In the genomic region with DNA sequence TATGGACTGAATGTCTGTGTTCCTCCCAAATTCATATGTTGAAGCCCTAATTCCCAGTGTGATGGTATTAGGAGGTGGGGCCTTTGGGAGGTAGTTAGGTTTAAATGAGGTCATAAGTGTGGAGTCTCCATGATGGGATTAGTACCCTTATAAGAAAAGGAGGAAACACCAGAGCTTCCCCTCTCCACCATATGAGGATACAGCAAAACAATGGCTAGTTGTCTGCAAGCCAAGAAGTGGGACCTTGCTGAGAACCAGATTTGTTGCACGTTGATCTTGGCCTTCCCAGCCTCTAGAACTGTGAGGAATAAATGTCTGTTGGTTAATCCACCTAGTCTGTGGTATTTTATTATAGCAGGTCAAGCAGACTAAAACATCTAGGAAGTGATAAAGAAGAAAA, we compare ENCODE assay signal across 12 cellular contexts.
DNase-seq lines count a peak whose midpoint lies in the region; TF ChIP-seq lines count a peak whose summit lies in the region.
"Had no signal": no experiment of that assay in that cellular context is flagged by ENCODE, and none has a peak within 500 bp of the region (broad histone marks: within the 10 kb centered on the region; RNA-seq: fewer than 3 reads in every experiment).

No MANE protein-coding gene starts in this region.

- in situ Hi-C loops in GM13976 (cut with MboI; ENCODE audit: low sequenced_read_pairs, unreplicated experiment), result no loop called here

- peak; percentile 14 for DNase-seq in NCI-H82 (lab: John Stamatoyannopoulos, UW)
- DNase-seq in NCI-H82 treated with DMSO at 0.1 percent for 48 hours (lab: John Stamatoyannopoulos, UW; ENCODE audit: unreplicated experiment), result no peak
- peak; percentile 29 for DNase-seq in glomerular endothelial cell (ENCODE audit: extremely low read depth, low read depth, low spot score)
- no peak for DNase-seq in GM13976 (ENCODE audit: low spot score)
- DNase-seq in activated CD4-positive, alpha-beta T cell treated with anti-CD3 and anti-CD28 coated beads for 4 hours, result no peak
- DNase-seq: AML-193; Caco-2; Calu3; CD4-positive, alpha-beta T cell; CD8-positive, alpha-beta T cell; DMS79 treated with DMSO at 0.1 percent for 48 hours; GF-D8 had no signal

- TF ChIP-seq CTCF in GM13976 (IDR thresholded peaks at IDR 0.05; ENCODE audit: borderline replicate concordance, control extremely low read depth, extremely low read depth, insufficient read depth, missing control alignments), result no peak

Comparison
In these comparisons a context has a peak if more than half of its experiments do, and no peak if none do; other contexts are left out.
1. DNase-seq: peak in NCI-H82 (single experiment) and glomerular endothelial cell (single experiment); none in NCI-H82 treated with DMSO at 0.1 percent for 48 hours (single experiment), GM13976 (single experiment) and activated CD4-positive, alpha-beta T cell treated with anti-CD3 and anti-CD28 coated beads for 4 hours (0 of 2).